ENCODE assay signal across 1 cellular context in the genomic region with DNA sequence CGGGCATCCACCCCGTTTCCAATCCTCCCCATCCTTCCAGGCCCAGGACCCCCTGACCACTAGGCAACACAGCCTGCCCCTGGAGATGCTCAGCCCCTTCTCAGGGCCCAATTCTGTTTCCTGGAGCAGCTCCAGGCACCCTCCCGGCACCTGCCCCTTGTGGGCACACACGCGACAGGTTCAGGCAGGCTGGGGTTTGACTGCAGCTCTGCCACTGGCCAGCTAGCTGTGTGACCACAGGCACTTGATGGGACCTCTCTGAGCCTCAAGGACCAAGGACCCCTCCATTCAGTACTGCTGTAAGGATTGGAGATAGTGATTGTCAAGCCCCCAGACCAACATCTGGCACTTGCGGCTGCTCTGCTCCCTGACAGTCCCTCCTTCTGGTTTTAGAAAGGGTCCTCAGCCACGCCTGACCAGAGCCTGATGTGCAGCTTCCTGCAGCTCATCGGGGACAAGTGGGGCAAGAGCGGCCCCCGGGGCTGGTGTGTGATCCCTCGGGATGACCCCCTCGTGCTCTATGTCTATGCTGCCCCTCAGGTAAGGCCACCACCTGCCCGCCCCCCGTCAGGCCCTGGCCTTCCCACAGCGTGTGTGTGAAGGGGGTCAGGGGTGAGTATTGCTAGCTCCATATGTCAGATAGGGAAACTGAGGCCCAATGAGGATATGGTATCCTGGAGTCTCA.
A peak's percentile ranks its signal among the peaks of the same experiment; 100 is the strongest.
TF ChIP-seq lines count a peak whose summit lies in the region.

No MANE protein-coding gene starts in this region.

TF ChIP-seq in HepG2, 621 proteins besides CTCF, POLR2A, EP300 and RAD21:
- TF ChIP-seq ZNF768 (CRISPR knock-in tag; IDR thresholded peaks at IDR 0.05) = peak; percentile 97
- TF ChIP-seq THYN1 (CRISPR knock-in tag; IDR thresholded peaks at IDR 0.05; ENCODE audit: borderline replicate concordance, low read depth) = no peak
- TF ChIP-seq, protein P1, sequence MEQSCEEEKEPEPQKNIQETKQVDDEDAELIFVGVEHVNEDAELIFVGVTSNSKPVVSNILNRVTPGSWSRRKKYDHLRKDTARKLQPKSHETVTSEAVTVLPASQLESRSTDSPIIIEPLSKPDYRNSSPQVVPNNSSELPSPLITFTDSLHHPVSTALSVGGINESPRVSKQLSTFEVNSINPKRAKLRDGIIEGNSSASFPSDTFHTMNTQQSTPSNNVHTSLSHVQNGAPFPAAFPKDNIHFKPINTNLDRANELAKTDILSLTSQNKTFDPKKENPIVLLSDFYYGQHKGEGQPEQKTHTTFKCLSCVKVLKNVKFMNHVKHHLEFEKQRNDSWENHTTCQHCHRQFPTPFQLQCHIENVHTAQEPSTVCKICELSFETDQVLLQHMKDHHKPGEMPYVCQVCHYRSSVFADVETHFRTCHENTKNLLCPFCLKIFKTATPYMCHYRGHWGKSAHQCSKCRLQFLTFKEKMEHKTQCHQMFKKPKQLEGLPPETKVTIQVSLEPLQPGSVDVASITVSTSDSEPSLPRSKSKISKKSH (CRISPR knock-in tag; IDR thresholded peaks at IDR 0.05; ENCODE audit: borderline replicate concordance) = no peak
